1 cellular context compared by ENCODE assay signal in the genomic region with DNA sequence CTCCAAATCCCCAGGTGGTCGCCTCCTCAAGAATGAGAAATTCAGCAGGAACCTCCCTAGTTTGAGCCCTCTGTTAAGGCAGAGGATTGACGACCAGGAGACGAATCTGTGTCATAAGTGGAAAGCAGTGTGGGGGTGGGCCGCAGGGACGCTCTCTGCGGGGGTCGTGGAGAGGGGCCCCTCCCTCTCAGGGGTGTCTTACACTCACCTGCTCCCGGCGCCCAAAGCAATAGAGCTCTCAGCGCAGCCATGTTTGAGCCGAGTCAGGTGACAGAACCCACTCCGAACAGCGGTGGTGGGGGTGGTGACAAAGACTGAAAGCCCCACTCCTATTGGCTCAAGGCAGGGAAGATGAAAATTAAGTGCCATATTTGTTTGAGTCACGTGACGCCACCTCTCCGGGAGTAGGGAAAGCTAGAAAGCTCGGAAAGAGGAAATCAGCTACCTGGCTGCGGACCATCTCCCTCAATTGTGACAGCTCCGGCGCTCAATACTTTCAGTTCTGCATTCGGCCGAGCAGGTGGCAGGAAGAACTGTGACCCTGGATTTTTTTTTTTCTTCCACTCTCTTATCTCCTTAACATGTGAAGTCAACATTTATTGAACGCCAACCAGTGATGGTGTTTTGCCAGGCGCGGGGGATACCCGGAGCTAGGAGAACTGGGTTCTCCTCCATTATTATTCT.
TF ChIP-seq lines count a peak whose summit lies in the region.

A gene (minus strand): TSS at position 265 of the 684 bp plus-strand sequence. CDS start 627 bp downstream, outside the sequence.

TF ChIP-seq in HepG2, 621 proteins besides CTCF, POLR2A, EP300 and RAD21 (continued from another document and continues in another):
- TF ChIP-seq, protein P1, sequence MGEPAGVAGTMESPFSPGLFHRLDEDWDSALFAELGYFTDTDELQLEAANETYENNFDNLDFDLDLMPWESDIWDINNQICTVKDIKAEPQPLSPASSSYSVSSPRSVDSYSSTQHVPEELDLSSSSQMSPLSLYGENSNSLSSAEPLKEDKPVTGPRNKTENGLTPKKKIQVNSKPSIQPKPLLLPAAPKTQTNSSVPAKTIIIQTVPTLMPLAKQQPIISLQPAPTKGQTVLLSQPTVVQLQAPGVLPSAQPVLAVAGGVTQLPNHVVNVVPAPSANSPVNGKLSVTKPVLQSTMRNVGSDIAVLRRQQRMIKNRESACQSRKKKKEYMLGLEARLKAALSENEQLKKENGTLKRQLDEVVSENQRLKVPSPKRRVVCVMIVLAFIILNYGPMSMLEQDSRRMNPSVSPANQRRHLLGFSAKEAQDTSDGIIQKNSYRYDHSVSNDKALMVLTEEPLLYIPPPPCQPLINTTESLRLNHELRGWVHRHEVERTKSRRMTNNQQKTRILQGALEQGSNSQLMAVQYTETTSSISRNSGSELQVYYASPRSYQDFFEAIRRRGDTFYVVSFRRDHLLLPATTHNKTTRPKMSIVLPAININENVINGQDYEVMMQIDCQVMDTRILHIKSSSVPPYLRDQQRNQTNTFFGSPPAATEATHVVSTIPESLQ (CRISPR knock-in tag; conservative IDR thresholded peaks at IDR 0.05): no peak
- TF ChIP-seq, protein P2, sequence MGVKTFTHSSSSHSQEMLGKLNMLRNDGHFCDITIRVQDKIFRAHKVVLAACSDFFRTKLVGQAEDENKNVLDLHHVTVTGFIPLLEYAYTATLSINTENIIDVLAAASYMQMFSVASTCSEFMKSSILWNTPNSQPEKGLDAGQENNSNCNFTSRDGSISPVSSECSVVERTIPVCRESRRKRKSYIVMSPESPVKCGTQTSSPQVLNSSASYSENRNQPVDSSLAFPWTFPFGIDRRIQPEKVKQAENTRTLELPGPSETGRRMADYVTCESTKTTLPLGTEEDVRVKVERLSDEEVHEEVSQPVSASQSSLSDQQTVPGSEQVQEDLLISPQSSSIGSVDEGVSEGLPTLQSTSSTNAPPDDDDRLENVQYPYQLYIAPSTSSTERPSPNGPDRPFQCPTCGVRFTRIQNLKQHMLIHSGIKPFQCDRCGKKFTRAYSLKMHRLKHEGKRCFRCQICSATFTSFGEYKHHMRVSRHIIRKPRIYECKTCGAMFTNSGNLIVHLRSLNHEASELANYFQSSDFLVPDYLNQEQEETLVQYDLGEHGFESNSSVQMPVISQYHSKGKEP (CRISPR knock-in tag; IDR thresholded peaks at IDR 0.05): no peak
- no peak for TF ChIP-seq ZNF780A (CRISPR knock-in tag; IDR thresholded peaks at IDR 0.05)
- TF ChIP-seq NONO (IDR thresholded peaks at IDR 0.05): no peak
- TF ChIP-seq NONO (CRISPR knock-in tag; conservative IDR thresholded peaks at IDR 0.05): peak; percentile 60; the same call in 1 of the 2 replicates
- 0 out of 2 replicates have a peak, but pooled peaks have one; percentile 28 for TF ChIP-seq FOXO1 (CRISPR knock-in tag; IDR thresholded peaks at IDR 0.05)
- TF ChIP-seq ZNF430 (CRISPR knock-in tag; IDR thresholded peaks at IDR 0.05): 0 out of 2 replicates have a peak, but pooled peaks have one; percentile 40
- no peak for TF ChIP-seq MTA3 (CRISPR knock-in tag; IDR thresholded peaks at IDR 0.05)
- no peak for TF ChIP-seq IKZF4 (CRISPR knock-in tag; IDR thresholded peaks at IDR 0.05; ENCODE audit: borderline replicate concordance, low read depth, not compliant biosample characterization)
- TF ChIP-seq, protein P3, sequence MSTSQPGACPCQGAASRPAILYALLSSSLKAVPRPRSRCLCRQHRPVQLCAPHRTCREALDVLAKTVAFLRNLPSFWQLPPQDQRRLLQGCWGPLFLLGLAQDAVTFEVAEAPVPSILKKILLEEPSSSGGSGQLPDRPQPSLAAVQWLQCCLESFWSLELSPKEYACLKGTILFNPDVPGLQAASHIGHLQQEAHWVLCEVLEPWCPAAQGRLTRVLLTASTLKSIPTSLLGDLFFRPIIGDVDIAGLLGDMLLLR (CRISPR knock-in tag; IDR thresholded peaks at IDR 0.05): no peak
- no peak for TF ChIP-seq RELA (CRISPR knock-in tag; IDR thresholded peaks at IDR 0.05)
- TF ChIP-seq SP140L (CRISPR knock-in tag; IDR thresholded peaks at IDR 0.05; ENCODE audit: borderline replicate concordance): peak; percentile 22; the same call in 1 of the 2 replicates
- TF ChIP-seq ZNF878 (CRISPR knock-in tag; IDR thresholded peaks at IDR 0.05): no peak
- TF ChIP-seq PAX8 (CRISPR knock-in tag; IDR thresholded peaks at IDR 0.05; ENCODE audit: borderline replicate concordance): no peak
- TF ChIP-seq HNF4G (IDR thresholded peaks at IDR 0.05; ENCODE audit: borderline replicate concordance, low read depth, low read length): no peak
- TF ChIP-seq HNF4G (CRISPR knock-in tag; IDR thresholded peaks at IDR 0.05; ENCODE audit: borderline replicate concordance, low read depth): no peak
- TF ChIP-seq DNMT1 (CRISPR knock-in tag; IDR thresholded peaks at IDR 0.05): no peak
- peak; percentile 82 for TF ChIP-seq POLR2G (IDR thresholded peaks at IDR 0.05; ENCODE audit: low read depth, low read length)
- TF ChIP-seq, protein P4, sequence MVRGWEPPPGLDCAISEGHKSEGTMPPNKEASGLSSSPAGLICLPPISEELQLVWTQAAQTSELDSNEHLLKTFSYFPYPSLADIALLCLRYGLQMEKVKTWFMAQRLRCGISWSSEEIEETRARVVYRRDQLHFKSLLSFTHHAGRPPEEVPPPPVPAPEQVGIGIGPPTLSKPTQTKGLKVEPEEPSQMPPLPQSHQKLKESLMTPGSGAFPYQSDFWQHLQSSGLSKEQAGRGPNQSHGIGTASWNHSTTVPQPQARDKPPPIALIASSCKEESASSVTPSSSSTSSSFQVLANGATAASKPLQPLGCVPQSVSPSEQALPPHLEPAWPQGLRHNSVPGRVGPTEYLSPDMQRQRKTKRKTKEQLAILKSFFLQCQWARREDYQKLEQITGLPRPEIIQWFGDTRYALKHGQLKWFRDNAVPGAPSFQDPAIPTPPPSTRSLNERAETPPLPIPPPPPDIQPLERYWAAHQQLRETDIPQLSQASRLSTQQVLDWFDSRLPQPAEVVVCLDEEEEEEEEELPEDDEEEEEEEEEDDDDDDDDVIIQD (CRISPR knock-in tag; IDR thresholded peaks at IDR 0.05; ENCODE audit: low read depth): peak; percentile 82
- TF ChIP-seq, protein P5, sequence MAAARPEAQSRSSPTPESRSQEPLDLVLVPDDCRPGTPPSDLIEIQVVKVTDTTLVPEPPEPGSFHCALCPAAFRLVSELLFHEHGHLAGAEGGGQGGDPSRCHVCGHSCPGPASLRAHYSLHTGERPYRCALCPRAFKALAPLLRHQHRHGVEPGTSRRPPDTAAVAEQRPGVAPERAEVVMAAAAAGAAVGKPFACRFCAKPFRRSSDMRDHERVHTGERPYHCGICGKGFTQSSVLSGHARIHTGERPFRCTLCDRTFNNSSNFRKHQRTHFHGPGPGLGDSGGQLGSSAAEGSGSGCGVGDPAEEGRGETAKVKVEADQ (CRISPR knock-in tag; IDR thresholded peaks at IDR 0.05; ENCODE audit: borderline replicate concordance): no peak
- TF ChIP-seq, protein P6, sequence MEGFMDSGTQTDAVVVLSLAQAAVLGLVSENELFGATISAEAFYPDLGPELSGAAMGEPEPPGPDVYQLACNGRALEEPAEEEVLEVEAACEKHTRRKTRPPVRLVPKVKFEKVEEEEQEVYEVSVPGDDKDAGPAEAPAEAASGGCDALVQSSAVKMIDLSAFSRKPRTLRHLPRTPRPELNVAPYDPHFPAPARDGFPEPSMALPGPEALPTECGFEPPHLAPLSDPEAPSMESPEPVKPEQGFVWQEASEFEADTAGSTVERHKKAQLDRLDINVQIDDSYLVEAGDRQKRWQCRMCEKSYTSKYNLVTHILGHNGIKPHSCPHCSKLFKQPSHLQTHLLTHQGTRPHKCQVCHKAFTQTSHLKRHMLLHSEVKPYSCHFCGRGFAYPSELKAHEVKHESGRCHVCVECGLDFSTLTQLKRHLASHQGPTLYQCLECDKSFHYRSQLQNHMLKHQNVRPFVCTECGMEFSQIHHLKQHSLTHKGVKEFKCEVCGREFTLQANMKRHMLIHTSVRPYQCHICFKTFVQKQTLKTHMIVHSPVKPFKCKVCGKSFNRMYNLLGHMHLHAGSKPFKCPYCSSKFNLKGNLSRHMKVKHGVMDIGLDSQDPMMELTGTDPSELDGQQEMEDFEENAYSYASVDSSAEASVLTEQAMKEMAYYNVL (CRISPR knock-in tag; IDR thresholded peaks at IDR 0.05; ENCODE audit: borderline replicate concordance): no peak
- TF ChIP-seq, protein P7, sequence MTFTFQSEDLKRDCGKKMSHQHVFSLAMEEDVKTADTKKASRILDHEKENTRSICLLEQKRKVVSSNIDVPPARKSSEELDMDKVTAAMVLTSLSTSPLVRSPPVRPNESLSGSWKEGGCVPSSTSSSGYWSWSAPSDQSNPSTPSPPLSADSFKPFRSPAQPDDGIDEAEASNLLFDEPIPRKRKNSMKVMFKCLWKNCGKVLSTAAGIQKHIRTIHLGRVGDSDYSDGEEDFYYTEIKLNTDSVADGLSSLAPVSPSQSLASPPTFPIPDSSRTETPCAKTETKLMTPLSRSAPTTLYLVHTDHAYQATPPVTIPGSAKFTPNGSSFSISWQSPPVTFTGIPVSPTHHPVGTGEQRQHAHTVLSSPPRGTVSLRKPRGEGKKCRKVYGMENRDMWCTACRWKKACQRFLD (CRISPR knock-in tag; IDR thresholded peaks at IDR 0.05; ENCODE audit: borderline replicate concordance): no peak
- no peak for TF ChIP-seq TMF1 (CRISPR knock-in tag; IDR thresholded peaks at IDR 0.05; ENCODE audit: low read depth)
- no peak for TF ChIP-seq SSRP1 (CRISPR knock-in tag; IDR thresholded peaks at IDR 0.05)
- TF ChIP-seq PAWR (CRISPR knock-in tag; IDR thresholded peaks at IDR 0.05; ENCODE audit: borderline replicate concordance): no peak
- peak; percentile 97 for TF ChIP-seq SIN3B (IDR thresholded peaks at IDR 0.05; ENCODE audit: low read length)
- TF ChIP-seq GTF3A (CRISPR knock-in tag; conservative IDR thresholded peaks at IDR 0.05): no peak
- peak; percentile 34; the same call in 1 of the 2 replicates for TF ChIP-seq SRY (CRISPR knock-in tag; IDR thresholded peaks at IDR 0.05)
- TF ChIP-seq ZNF207 (IDR thresholded peaks at IDR 0.05; ENCODE audit: borderline replicate concordance): no peak
- TF ChIP-seq, protein P8, sequence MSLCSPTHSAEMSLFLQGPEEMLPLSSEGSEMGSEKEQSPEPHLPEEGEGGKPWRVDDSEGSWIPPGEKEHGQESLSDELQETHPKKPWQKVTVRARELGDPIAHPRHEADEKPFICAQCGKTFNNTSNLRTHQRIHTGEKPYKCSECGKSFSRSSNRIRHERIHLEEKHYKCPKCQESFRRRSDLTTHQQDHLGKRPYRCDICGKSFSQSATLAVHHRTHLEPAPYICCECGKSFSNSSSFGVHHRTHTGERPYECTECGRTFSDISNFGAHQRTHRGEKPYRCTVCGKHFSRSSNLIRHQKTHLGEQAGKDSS (CRISPR knock-in tag; IDR thresholded peaks at IDR 0.05; ENCODE audit: borderline replicate concordance, low read depth): no peak
- TF ChIP-seq MXI1 (IDR thresholded peaks at IDR 0.05; ENCODE audit: borderline replicate concordance, low read depth, low read length): no peak
- TF ChIP-seq, protein P9, sequence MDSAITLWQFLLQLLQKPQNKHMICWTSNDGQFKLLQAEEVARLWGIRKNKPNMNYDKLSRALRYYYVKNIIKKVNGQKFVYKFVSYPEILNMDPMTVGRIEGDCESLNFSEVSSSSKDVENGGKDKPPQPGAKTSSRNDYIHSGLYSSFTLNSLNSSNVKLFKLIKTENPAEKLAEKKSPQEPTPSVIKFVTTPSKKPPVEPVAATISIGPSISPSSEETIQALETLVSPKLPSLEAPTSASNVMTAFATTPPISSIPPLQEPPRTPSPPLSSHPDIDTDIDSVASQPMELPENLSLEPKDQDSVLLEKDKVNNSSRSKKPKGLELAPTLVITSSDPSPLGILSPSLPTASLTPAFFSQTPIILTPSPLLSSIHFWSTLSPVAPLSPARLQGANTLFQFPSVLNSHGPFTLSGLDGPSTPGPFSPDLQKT (CRISPR knock-in tag; IDR thresholded peaks at IDR 0.05; ENCODE audit: borderline replicate concordance): no peak
- TF ChIP-seq, protein P10, sequence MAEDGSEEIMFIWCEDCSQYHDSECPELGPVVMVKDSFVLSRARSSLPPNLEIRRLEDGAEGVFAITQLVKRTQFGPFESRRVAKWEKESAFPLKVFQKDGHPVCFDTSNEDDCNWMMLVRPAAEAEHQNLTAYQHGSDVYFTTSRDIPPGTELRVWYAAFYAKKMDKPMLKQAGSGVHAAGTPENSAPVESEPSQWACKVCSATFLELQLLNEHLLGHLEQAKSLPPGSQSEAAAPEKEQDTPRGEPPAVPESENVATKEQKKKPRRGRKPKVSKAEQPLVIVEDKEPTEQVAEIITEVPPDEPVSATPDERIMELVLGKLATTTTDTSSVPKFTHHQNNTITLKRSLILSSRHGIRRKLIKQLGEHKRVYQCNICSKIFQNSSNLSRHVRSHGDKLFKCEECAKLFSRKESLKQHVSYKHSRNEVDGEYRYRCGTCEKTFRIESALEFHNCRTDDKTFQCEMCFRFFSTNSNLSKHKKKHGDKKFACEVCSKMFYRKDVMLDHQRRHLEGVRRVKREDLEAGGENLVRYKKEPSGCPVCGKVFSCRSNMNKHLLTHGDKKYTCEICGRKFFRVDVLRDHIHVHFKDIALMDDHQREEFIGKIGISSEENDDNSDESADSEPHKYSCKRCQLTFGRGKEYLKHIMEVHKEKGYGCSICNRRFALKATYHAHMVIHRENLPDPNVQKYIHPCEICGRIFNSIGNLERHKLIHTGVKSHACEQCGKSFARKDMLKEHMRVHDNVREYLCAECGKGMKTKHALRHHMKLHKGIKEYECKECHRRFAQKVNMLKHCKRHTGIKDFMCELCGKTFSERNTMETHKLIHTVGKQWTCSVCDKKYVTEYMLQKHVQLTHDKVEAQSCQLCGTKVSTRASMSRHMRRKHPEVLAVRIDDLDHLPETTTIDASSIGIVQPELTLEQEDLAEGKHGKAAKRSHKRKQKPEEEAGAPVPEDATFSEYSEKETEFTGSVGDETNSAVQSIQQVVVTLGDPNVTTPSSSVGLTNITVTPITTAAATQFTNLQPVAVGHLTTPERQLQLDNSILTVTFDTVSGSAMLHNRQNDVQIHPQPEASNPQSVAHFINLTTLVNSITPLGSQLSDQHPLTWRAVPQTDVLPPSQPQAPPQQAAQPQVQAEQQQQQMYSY (CRISPR knock-in tag; IDR thresholded peaks at IDR 0.05): peak; percentile 99
- TF ChIP-seq MEIS2 (CRISPR knock-in tag; IDR thresholded peaks at IDR 0.05): peak; percentile 64; the same call in 1 of the 2 replicates
- no peak for TF ChIP-seq ZNF451 (CRISPR knock-in tag; IDR thresholded peaks at IDR 0.05)
- no peak for TF ChIP-seq ZNF720 (CRISPR knock-in tag; IDR thresholded peaks at IDR 0.05)
